11 cellular contexts compared by ENCODE assay signal in genomic region chr20:17822039-17822438, GRCh38.
DNase-seq lines count a peak whose midpoint lies in the region; ATAC-seq and TF ChIP-seq lines count a peak whose summit lies in the region.
"Had no signal": no experiment of that assay in that cellular context is flagged by ENCODE, and none has a peak within 500 bp of the region (broad histone marks: within the 10 kb centered on the region; RNA-seq: fewer than 3 reads in every experiment).

No MANE protein-coding gene starts in this region.

- no peak for ATAC-seq in HG02610 (IDR thresholded peaks at IDR 0.05; ENCODE audit: unreplicated experiment)

- H4K20me1 ChIP-seq in BLaER1 = no peaks in the 10 kb centered on the region

- no peak overlapping the region for H3K9ac ChIP-seq in BLaER1

- no peaks in the 10 kb centered on the region for H3K27me3 ChIP-seq in BLaER1
- H3K27me3 ChIP-seq: cardiac muscle cell had no signal

- DNase-seq in NCI-H226 (peak; percentile 56), epithelial cell of proximal tubule (ENCODE audit: low read depth) (peak; percentile 50), myocyte (ENCODE audit: low read depth) (peak; percentile 55), hepatic stellate cell (ENCODE audit: low spot score) (no peak), COLO829 (ENCODE audit: low spot score) (no peak)
- DNase-seq in activated naive CD4-positive, alpha-beta T cell treated with anti-CD3 and anti-CD28 coated beads, Interleukin-2, amount 10 ng/mL, durations not matched to agents 7 days and 5 days = no peak
- DNase-seq: activated CD4-positive, alpha-beta T cell treated with anti-CD3 and anti-CD28 coated beads, Interleukin-2, amount 50 U/mL, for 4 hours; kidney glomerular epithelial cell had no signal

- no peak for TF ChIP-seq CTCF in epithelial cell of proximal tubule (conservative IDR thresholded peaks at IDR 0.05; ENCODE audit: low read depth, low read length)

- no peak overlapping the region for H3K27ac Mint-ChIP-seq in activated naive CD4-positive, alpha-beta T cell treated with anti-CD3 and anti-CD28 coated beads, Interleukin-2, amount 10 ng/mL, durations not matched to agents 7 days and 5 days

- H3K9me3 ChIP-seq in BLaER1 = peaks cover 12% of the 10 kb centered on the region

- CTCF ChIA-PET in activated naive CD4-positive, alpha-beta T cell treated with anti-CD3 and anti-CD28 coated beads, Interleukin-2, amount 10 ng/mL, durations not matched to agents 7 days and 5 days (lab: Charles Lee) = no interaction called here

- H3K27me3 Mint-ChIP-seq in activated naive CD4-positive, alpha-beta T cell treated with anti-CD3 and anti-CD28 coated beads, Interleukin-2, amount 10 ng/mL, durations not matched to agents 7 days and 5 days = no peaks in the 10 kb centered on the region

- no peak overlapping the region for H3K27ac ChIP-seq in BLaER1
- H3K27ac ChIP-seq: cardiac muscle cell had no signal

- no peaks in the 10 kb centered on the region for H3K36me3 ChIP-seq in BLaER1
- H3K36me3 ChIP-seq: cardiac muscle cell had no signal

- no peaks in the 10 kb centered on the region for H3K36me3 Mint-ChIP-seq in activated naive CD4-positive, alpha-beta T cell treated with anti-CD3 and anti-CD28 coated beads, Interleukin-2, amount 10 ng/mL, durations not matched to agents 7 days and 5 days

- no peak overlapping the region for H3K4me3 ChIP-seq in BLaER1
- H3K4me3 ChIP-seq in epithelial cell of proximal tubule (ENCODE audit: low read depth, low read length) = no peak overlapping the region
- H3K4me3 ChIP-seq: cardiac muscle cell had no signal

- peaks cover 20% of the 10 kb centered on the region for H3K4me1 ChIP-seq in BLaER1

- H3K4me1 Mint-ChIP-seq in activated naive CD4-positive, alpha-beta T cell treated with anti-CD3 and anti-CD28 coated beads, Interleukin-2, amount 10 ng/mL, durations not matched to agents 7 days and 5 days = no peaks in the 10 kb centered on the region

- H3K4me2 ChIP-seq in BLaER1 = peak overlapping the region; percentile 3; the same call in 1 of the 2 replicates

- H3K9me3 Mint-ChIP-seq in activated naive CD4-positive, alpha-beta T cell treated with anti-CD3 and anti-CD28 coated beads, Interleukin-2, amount 10 ng/mL, durations not matched to agents 7 days and 5 days = no peaks in the 10 kb centered on the region

- H3K4me3 Mint-ChIP-seq in activated naive CD4-positive, alpha-beta T cell treated with anti-CD3 and anti-CD28 coated beads, Interleukin-2, amount 10 ng/mL, durations not matched to agents 7 days and 5 days = no peak overlapping the region

Comparison
In these comparisons a context has a peak if more than half of its experiments do, and no peak if none do; other contexts are left out.
1. DNase-seq: peak in NCI-H226 (single experiment), epithelial cell of proximal tubule (single experiment) and myocyte (single experiment); none in hepatic stellate cell (single experiment), activated naive CD4-positive, alpha-beta T cell treated with anti-CD3 and anti-CD28 coated beads, Interleukin-2, amount 10 ng/mL, durations not matched to agents 7 days and 5 days (single experiment) and COLO829 (single experiment).